In the genomic region with DNA sequence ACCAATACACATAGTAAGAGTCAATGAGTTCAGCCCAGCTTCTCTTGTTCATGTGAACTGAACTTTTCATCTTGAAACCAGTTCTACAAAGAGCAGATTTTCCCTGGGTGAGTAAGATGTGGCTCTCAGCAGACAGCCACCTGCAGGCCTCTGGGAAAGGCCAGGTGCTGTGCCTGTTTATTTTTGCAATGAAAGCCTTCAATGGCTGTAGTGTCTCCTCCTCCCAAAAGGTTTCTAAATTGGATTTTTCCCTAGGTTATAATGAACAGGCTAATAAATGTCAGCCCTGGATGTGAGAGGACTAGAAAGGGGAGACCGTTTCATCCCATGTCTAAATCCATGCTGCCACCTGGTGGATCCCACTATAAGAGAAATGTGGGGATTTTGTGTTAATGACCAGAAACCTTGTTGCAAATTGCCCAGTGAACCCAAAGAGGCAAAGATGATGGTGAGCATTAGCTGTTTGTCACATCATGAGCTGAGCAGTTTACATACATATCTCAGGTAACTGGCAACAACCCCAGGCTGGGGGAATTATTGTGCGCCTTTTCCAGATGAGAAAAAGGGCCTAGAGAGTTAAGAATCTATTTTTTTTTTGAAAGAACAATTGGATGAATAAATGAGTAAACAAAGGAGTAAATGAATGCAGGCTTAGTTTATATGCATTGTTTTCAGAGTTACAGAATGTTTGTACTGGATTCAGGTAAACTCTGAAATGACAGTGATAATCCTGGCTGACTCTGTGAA, we compare ENCODE assay signal across 8 cellular contexts. TPM values are rescaled to one million over a fixed set of nuclear protein-coding genes. Genes with fewer than 3 reads are reported as not detected.
DNase-seq lines count a peak whose midpoint lies in the region; ATAC-seq and TF ChIP-seq lines count a peak whose summit lies in the region.

No MANE protein-coding gene starts in this region.

- WGBS in liver: 60% methylated on average over 2 of the region's 2 CpGs

- peak; percentile 94 to 95 for TF ChIP-seq RAD21 in liver (IDR thresholded peaks at IDR 0.05)

- peak; percentile 37 to 67 for DNase-seq in NCI-H524 (lab: John Stamatoyannopoulos, UW)
- DNase-seq in NCI-H524 treated with DMSO at 0.1 percent for 48 hours (lab: John Stamatoyannopoulos, UW): no peak
- DNase-seq in NCI-H446 treated with DMSO at 0.1 percent for 48 hours (lab: John Stamatoyannopoulos, UW): peak; percentile 50
- DNase-seq in T47D (ENCODE audit: low read depth in 1 of 2, low spot score in 1 of 2): peak; percentile 57 to 79

- H3K27me3 ChIP-seq in liver (ENCODE audit: control insufficient read depth in 4 of 4, insufficient read depth in 4 of 4, low read length in 3 of 4): no peaks in the 10 kb centered on the region

- no peak overlapping the region for H3K9ac ChIP-seq in liver (ENCODE audit: low read depth in 1 of 2, low read length in 2 of 2)

- H3K9me3 ChIP-seq in liver (ENCODE audit: control insufficient read depth in 4 of 4, low read length in 3 of 4): no peaks in the 10 kb centered on the region

- H3K36me3 ChIP-seq in liver (ENCODE audit: control insufficient read depth in 4 of 4, insufficient read depth in 3 of 4, low read depth in 1 of 4, low read length in 3 of 4): no peaks in the 10 kb centered on the region

- peaks cover 0 to 12% (median 8%) of the 10 kb centered on the region in 4 donors for H3K4me1 ChIP-seq in liver (ENCODE audit: control insufficient read depth in 4 of 4, insufficient read depth in 4 of 4, low read length in 3 of 4)

- no peak overlapping the region for H3K27ac ChIP-seq in liver (ENCODE audit: low read depth in 1 of 2, low read length in 2 of 2)

- no peak overlapping the region for H3K4me3 ChIP-seq in liver (ENCODE audit: low read depth in 1 of 3, low read length in 3 of 3)

- TF ChIP-seq CTCF in liver (IDR thresholded peaks at IDR 0.05; ENCODE audit: low read depth, low read length, missing input control): peak; percentile 66

- in situ Hi-C loops in T47D (cut with HindIII; ENCODE audit: low pct_unique_long_range_greater_than_20kb, low sequenced_read_pairs): no loop called here

- ATAC-seq in HG02852 (IDR thresholded peaks at IDR 0.05; ENCODE audit: unreplicated experiment) (peak; percentile 81), HG03571 (IDR thresholded peaks at IDR 0.05; ENCODE audit: unreplicated experiment) (no peak), HG03097 (IDR thresholded peaks at IDR 0.05; ENCODE audit: low FRiP score, unreplicated experiment) (no peak)

TF ChIP-seq in liver, 16 proteins besides CTCF, POLR2A, EP300 and RAD21:
- TF ChIP-seq HNF4A (conservative IDR thresholded peaks at IDR 0.05) (no peak), FOXA1 (IDR thresholded peaks at IDR 0.05) (no peak), FOXA2 (IDR thresholded peaks at IDR 0.05) (no peak), NR2F2 (IDR thresholded peaks at IDR 0.05) (no peak), JUND (IDR thresholded peaks at IDR 0.05) (no peak), YY1 (IDR thresholded peaks at IDR 0.05) (no peak), GABPA (IDR thresholded peaks at IDR 0.05 in 1 of 2, conservative IDR thresholded peaks at IDR 0.05 in 1 of 2) (no peak), RXRA (IDR thresholded peaks at IDR 0.05) (no peak), TAF1 (conservative IDR thresholded peaks at IDR 0.05) (no peak), EGR1 (IDR thresholded peaks at IDR 0.05; ENCODE audit: low read depth in 2 of 2) (no peak), HNF4G (IDR thresholded peaks at IDR 0.05) (no peak), SP1 (IDR thresholded peaks at IDR 0.05) (no peak)
- TF ChIP-seq, protein P1, sequence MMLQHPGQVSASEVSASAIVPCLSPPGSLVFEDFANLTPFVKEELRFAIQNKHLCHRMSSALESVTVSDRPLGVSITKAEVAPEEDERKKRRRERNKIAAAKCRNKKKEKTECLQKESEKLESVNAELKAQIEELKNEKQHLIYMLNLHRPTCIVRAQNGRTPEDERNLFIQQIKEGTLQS (IDR thresholded peaks at IDR 0.05): no peak
- TF ChIP-seq, protein P2, sequence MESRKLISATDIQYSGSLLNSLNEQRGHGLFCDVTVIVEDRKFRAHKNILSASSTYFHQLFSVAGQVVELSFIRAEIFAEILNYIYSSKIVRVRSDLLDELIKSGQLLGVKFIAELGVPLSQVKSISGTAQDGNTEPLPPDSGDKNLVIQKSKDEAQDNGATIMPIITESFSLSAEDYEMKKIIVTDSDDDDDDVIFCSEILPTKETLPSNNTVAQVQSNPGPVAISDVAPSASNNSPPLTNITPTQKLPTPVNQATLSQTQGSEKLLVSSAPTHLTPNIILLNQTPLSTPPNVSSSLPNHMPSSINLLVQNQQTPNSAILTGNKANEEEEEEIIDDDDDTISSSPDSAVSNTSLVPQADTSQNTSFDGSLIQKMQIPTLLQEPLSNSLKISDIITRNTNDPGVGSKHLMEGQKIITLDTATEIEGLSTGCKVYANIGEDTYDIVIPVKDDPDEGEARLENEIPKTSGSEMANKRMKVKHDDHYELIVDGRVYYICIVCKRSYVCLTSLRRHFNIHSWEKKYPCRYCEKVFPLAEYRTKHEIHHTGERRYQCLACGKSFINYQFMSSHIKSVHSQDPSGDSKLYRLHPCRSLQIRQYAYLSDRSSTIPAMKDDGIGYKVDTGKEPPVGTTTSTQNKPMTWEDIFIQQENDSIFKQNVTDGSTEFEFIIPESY (IDR thresholded peaks at IDR 0.05): no peak
- TF ChIP-seq, protein P3, sequence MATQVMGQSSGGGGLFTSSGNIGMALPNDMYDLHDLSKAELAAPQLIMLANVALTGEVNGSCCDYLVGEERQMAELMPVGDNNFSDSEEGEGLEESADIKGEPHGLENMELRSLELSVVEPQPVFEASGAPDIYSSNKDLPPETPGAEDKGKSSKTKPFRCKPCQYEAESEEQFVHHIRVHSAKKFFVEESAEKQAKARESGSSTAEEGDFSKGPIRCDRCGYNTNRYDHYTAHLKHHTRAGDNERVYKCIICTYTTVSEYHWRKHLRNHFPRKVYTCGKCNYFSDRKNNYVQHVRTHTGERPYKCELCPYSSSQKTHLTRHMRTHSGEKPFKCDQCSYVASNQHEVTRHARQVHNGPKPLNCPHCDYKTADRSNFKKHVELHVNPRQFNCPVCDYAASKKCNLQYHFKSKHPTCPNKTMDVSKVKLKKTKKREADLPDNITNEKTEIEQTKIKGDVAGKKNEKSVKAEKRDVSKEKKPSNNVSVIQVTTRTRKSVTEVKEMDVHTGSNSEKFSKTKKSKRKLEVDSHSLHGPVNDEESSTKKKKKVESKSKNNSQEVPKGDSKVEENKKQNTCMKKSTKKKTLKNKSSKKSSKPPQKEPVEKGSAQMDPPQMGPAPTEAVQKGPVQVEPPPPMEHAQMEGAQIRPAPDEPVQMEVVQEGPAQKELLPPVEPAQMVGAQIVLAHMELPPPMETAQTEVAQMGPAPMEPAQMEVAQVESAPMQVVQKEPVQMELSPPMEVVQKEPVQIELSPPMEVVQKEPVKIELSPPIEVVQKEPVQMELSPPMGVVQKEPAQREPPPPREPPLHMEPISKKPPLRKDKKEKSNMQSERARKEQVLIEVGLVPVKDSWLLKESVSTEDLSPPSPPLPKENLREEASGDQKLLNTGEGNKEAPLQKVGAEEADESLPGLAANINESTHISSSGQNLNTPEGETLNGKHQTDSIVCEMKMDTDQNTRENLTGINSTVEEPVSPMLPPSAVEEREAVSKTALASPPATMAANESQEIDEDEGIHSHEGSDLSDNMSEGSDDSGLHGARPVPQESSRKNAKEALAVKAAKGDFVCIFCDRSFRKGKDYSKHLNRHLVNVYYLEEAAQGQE (IDR thresholded peaks at IDR 0.05): no peak
- TF ChIP-seq, protein P4, sequence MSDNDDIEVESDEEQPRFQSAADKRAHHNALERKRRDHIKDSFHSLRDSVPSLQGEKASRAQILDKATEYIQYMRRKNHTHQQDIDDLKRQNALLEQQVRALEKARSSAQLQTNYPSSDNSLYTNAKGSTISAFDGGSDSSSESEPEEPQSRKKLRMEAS (IDR thresholded peaks at IDR 0.05): no peak

RNA-seq across cellular contexts. Expression of a gene that starts 12.7 kb away (rescaled TPM):
- not detected for total RNA-seq in liver
- not detected for polyA plus RNA-seq in liver

RNA-seq across cellular contexts. Expression of a gene that starts 48.3 kb away (rescaled TPM):
- 10 to 100 TPM; 74.2 to 90.8 TPM for total RNA-seq in liver
- 100 to 1,000 TPM; 169 to 181 TPM for polyA plus RNA-seq in liver
